In the genomic region with DNA sequence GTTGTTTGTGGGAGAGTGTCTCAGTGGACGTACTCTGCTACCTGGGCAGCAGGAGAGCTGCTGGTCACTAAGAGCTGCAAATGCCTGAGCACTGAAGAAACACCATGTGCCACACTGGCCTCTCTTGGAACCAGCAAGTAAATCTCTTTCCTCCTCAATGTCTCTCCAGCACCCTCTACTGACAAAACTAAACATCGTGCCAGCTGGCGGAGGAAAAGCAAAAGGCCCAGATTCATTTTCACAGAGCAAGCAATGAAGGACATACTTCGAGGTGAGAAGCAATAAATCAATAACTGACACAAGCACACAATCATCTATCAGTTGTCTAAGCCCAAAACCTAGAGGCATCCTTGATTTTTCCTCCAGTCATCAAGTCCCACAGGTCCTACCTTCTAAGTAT, we compare ENCODE assay signal across 17 cellular contexts.
A peak's percentile ranks its signal among the peaks of the same experiment; 100 is the strongest.
DNase-seq lines count a peak whose midpoint lies in the region; ATAC-seq and TF ChIP-seq lines count a peak whose summit lies in the region.
"Had no signal": no experiment of that assay in that cellular context is flagged by ENCODE, and none has a peak within 500 bp of the region (broad histone marks: within the 10 kb centered on the region; RNA-seq: fewer than 3 reads in every experiment).

No MANE protein-coding gene starts in this region.

- ATAC-seq in PC-3 = no peak
- no peak for ATAC-seq in stimulated activated naive CD8-positive, alpha-beta T cell treated with anti-CD3 and anti-CD28 coated beads, Interleukin-15, Interleukin-2, amounts not matched to agents 100 U/mL and 50 U/mL, for 24 hours
- ATAC-seq: stimulated activated naive B cell treated with anti-CD40 and anti-IgM and Interleukin-4, amounts not matched to agents 10 μg/mL and 1 μg/mL and 100 μg/mL, for 72 hours had no signal

- no peaks in the 10 kb centered on the region for H4K20me1 ChIP-seq in PC-3 (ENCODE audit: low read length)

- peaks cover 2% of the 10 kb centered on the region for H3K4me1 ChIP-seq in A673 (ENCODE audit: insufficient read depth, low read length, poor library complexity, severe bottlenecking)
- peaks cover 30% of the 10 kb centered on the region for H3K4me1 ChIP-seq in PC-3 (ENCODE audit: insufficient read depth, low read length)

- H3K9me2 ChIP-seq in PC-3 (replicated peaks; ENCODE audit: low read length) = no peaks in the 10 kb centered on the region

- no peak overlapping the region for H3K9ac ChIP-seq in PC-3 (ENCODE audit: low read length)

- no peak overlapping the region for H3K4me2 ChIP-seq in PC-3 (ENCODE audit: low read length)

- H3K79me2 ChIP-seq in PC-3 (ENCODE audit: low read length) = peaks cover 20% of the 10 kb centered on the region

- DNase-seq in A673 (ENCODE audit: low spot score) = no peak
- DNase-seq in PC-3 = no peak
- no peak for DNase-seq in epithelial cell of prostate (ENCODE audit: low read depth, low spot score)
- DNase-seq in activated naive CD4-positive, alpha-beta T cell treated with Interleukin-2 at 50 U/mL for 16 hours = no peak
- DNase-seq in foreskin fibroblast = no peak
- DNase-seq in cardiac septum (ENCODE audit: low spot score) = no peak
- no peak for DNase-seq in stimulated activated naive CD8-positive, alpha-beta T cell treated with anti-CD3 and anti-CD28 coated beads, Interleukin-15, Interleukin-2, amounts not matched to agents 100 U/mL and 50 U/mL, for 24 hours
- DNase-seq: activated CD4-positive, alpha-beta T cell treated with anti-CD3 and anti-CD28 coated beads, Interleukin-2, amount 10 ng/mL, durations not matched to agents 7 days and 5 days; activated T-cell treated with anti-CD3 and anti-CD28 coated beads, Interleukin-2, amount 50 U/mL, for 24 hours; NCI-H2081 treated with DMSO at 0.1 percent for 48 hours; NCI-H774; ovary; stimulated activated naive B cell treated with anti-CD40 and anti-IgM and Interleukin-4, amounts not matched to agents 10 μg/mL and 1 μg/mL and 100 μg/mL, for 72 hours; T-helper 2 cell; upper lobe of left lung had no signal

- POLR2A ChIA-PET in A673 (lab: Charles Lee; ENCODE audit: low non-redundant PET) = no interaction called here
- POLR2A ChIA-PET in PC-3 (lab: Charles Lee; ENCODE audit: unreplicated experiment) = interaction anchor here (0.6 kb wide), 1 partner anchor 109 kb away, joined by 3 read pairs; no protein-coding TSS in a partner anchor

- H2AFZ ChIP-seq in PC-3 (ENCODE audit: low read length) = no peak overlapping the region

- H3K27ac ChIP-seq in A673 (ENCODE audit: low read depth, low read length, poor library complexity, severe bottlenecking) = no peak overlapping the region
- H3K27ac ChIP-seq in PC-3 (ENCODE audit: low read length) = 0 out of 2 replicates have a peak overlapping the region, but pooled peaks have one; percentile 11
- peak overlapping the region; percentile 62 for H3K27ac ChIP-seq in epithelial cell of prostate
- H3K27ac ChIP-seq: ovary, skin epidermis, upper lobe of left lung had no signal

- H3K27me3 ChIP-seq in A673 (replicated peaks; ENCODE audit: insufficient read depth, low read depth, low read length, poor library complexity) (no peaks in the 10 kb centered on the region), PC-3 (ENCODE audit: low read length) (no peaks in the 10 kb centered on the region)
- H3K27me3 ChIP-seq: ovary, upper lobe of left lung had no signal

- H3K4me3 ChIP-seq in A673 (ENCODE audit: low read depth, low read length, poor library complexity, severe bottlenecking) = no peak overlapping the region
- H3K4me3 ChIP-seq in GM12875 (ENCODE audit: low read depth, low read length) = no peak overlapping the region
- H3K4me3 ChIP-seq in PC-3 (ENCODE audit: low read length) = no peak overlapping the region
- H3K4me3 ChIP-seq in foreskin fibroblast (ENCODE audit: low read depth in 1 of 2, low read length in 2 of 2) = no peak overlapping the region
- H3K4me3 ChIP-seq: ovary, skin epidermis, upper lobe of left lung had no signal

- CTCF ChIA-PET in A673 (lab: Charles Lee) (no interaction called here), PC-3 (lab: Charles Lee) (interaction anchor here (2.0 kb wide), 1 partner anchor 110 kb away, joined by 10 read pairs; no protein-coding TSS in a partner anchor)

- intact Hi-C loops in A673 (cut with micrococcal nuclease; ENCODE audit: unreplicated experiment) = no loop called here
- intact Hi-C loops in PC-3 (cut with micrococcal nuclease) = no loop called here
- intact Hi-C loops in cardiac septum (cut with DNase I) = no loop called here

- H3K9me3 ChIP-seq in A673 (ENCODE audit: low read depth, low read length, poor library complexity, severe bottlenecking) = peaks cover 14% of the 10 kb centered on the region
- H3K9me3 ChIP-seq in PC-3 (ENCODE audit: low read length) = no peaks in the 10 kb centered on the region
- H3K9me3 ChIP-seq: ovary, upper lobe of left lung had no signal

- BruUV-seq in A673 (replicated peaks; lab: Mats Ljungman, UMichigan) (no TSS peak), PC-3 (replicated peaks; lab: Mats Ljungman, UMichigan) (no TSS peak)

- H3K36me3 ChIP-seq in A673 (ENCODE audit: insufficient read depth, low read length, poor library complexity, severe bottlenecking) = peaks cover 6% of the 10 kb centered on the region
- peaks cover 6% of the 10 kb centered on the region; the same call in 1 of the 2 replicates for H3K36me3 ChIP-seq in PC-3 (ENCODE audit: low read depth, low read length)
- H3K36me3 ChIP-seq: ovary, upper lobe of left lung had no signal

- TF ChIP-seq CTCF in A673 (conservative IDR thresholded peaks at IDR 0.05; ENCODE audit: low read depth, low read length) (0 out of 2 replicates have a peak, but pooled peaks have one; percentile 19), GM12875 (IDR thresholded peaks at IDR 0.05; ENCODE audit: borderline replicate concordance, insufficient read depth, low read depth, low read length) (peak; percentile 8; the same call in 1 of the 2 replicates), PC-3 (conservative IDR thresholded peaks at IDR 0.05; ENCODE audit: low read depth, low read length) (0 out of 2 replicates have a peak, but pooled peaks have one; percentile 17), foreskin fibroblast (IDR thresholded peaks at IDR 0.05; ENCODE audit: low read depth, low read length) (no peak)

- peaks cover 4% of the 10 kb centered on the region for H3F3A ChIP-seq in PC-3 (ENCODE audit: low read length, unreplicated experiment)
